ENCODE assay signal across 9 cellular contexts in genomic region chr1:226626577-226626956, GRCh38.
A peak's percentile ranks its signal among the peaks of the same experiment; 100 is the strongest.
DNase-seq lines count a peak whose midpoint lies in the region; ATAC-seq, FAIRE-seq and TF ChIP-seq lines count a peak whose summit lies in the region.
"Had no signal": no experiment of that assay in that cellular context is flagged by ENCODE, and none has a peak within 500 bp of the region (broad histone marks: within the 10 kb centered on the region; RNA-seq: fewer than 3 reads in every experiment).

No MANE protein-coding gene starts in this region.

- no peak overlapping the region for H2BK20ac ChIP-seq in H1 (ENCODE audit: low read length)

- H3K23ac ChIP-seq in H1 (ENCODE audit: insufficient read length) = no peak overlapping the region

- no peak overlapping the region for H3K4me3 ChIP-seq in H1 (ENCODE audit: extremely low read depth in 1 of 4, insufficient read depth in 2 of 4, low read depth in 3 of 4, low read length in 4 of 4)
- H3K4me3 ChIP-seq: skin epidermis had no signal

- H3K23me2 ChIP-seq in H1 (ENCODE audit: low read depth, low read length) = no peaks in the 10 kb centered on the region

- no peak overlapping the region for H4K8ac ChIP-seq in H1 (ENCODE audit: extremely low read depth, insufficient read depth, low read length)

- no peak overlapping the region for H3K56ac ChIP-seq in H1 (replicated peaks; ENCODE audit: insufficient read length, low read depth, low read length)

- peaks cover 0 to 10% (median 10%) of the 10 kb centered on the region in 4 experiments; a peak in 6 of 7 replicates for H3K27me3 ChIP-seq in H1 (replicated peaks in 1 of 4; ENCODE audit: control insufficient read depth in 3 of 4, extremely low read depth in 1 of 4, insufficient read depth in 3 of 4, low read length in 3 of 4)

- H2BK15ac ChIP-seq in H1 (ENCODE audit: low read length) = no peak overlapping the region

- TF ChIP-seq CTCF in H1 (IDR thresholded peaks at IDR 0.05; ENCODE audit: control extremely low read depth in 1 of 3, insufficient read depth in 1 of 3, low read depth in 1 of 3, low read length in 3 of 3) = peak; percentile 86 to 94 (median 88)

- CTCF ChIA-PET in H1 (lab: Charles Lee; ENCODE audit: partially characterized antibody) = interaction anchor here (0.6 to 14.1 kb wide), 48 partner anchors 9 to 660 kb away, joined by 3 to 184 read pairs (median 4); no protein-coding TSS in a partner anchor

- no peak overlapping the region for H3K14ac ChIP-seq in H1 (ENCODE audit: insufficient read length)

- no peak for TF ChIP-seq EP300 in H1 (IDR thresholded peaks at IDR 0.05; ENCODE audit: borderline replicate concordance in 1 of 2, low read depth in 2 of 2, low read length in 2 of 2)

- FAIRE-seq in H1 (lab: Jason Lieb, UNC) = peak; percentile 68

- no peak overlapping the region for H3K27ac ChIP-seq in H1 (ENCODE audit: low read depth, low read length)
- H3K27ac ChIP-seq: skin epidermis had no signal

- no peaks in the 10 kb centered on the region for H3K36me3 ChIP-seq in H1 (ENCODE audit: control insufficient read depth in 2 of 4, insufficient read depth in 4 of 4, low read length in 3 of 4)

- H3K79me2 ChIP-seq in H1 (ENCODE audit: control insufficient read depth in 1 of 2, insufficient read depth in 2 of 2, low read length in 2 of 2) = no peaks in the 10 kb centered on the region

- H3K9ac ChIP-seq in H1 (replicated peaks in 1 of 4; ENCODE audit: extremely low read depth in 1 of 4, low read depth in 3 of 4, low read length in 3 of 4) = no peak overlapping the region

- H3K4me2 ChIP-seq in H1 (ENCODE audit: insufficient read depth in 1 of 2, low read depth in 2 of 2, low read length in 2 of 2) = no peak overlapping the region

- no peak overlapping the region for H2BK5ac ChIP-seq in H1 (ENCODE audit: low read depth, low read length)

- POLR2A ChIA-PET in H1 (lab: Charles Lee; ENCODE audit: partially characterized antibody) = interaction anchor here (1.3 kb wide), 1 partner anchor 18 kb away, joined by 3 read pairs; no protein-coding TSS in a partner anchor

- H2BK120ac ChIP-seq in H1 (replicated peaks; ENCODE audit: low read depth, low read length) = no peak overlapping the region

- peak; percentile 81 to 85 for TF ChIP-seq RAD21 in H1 (IDR thresholded peaks at IDR 0.05 in 1 of 2, conservative IDR thresholded peaks at IDR 0.05 in 1 of 2; ENCODE audit: low read depth in 2 of 2, low read length in 2 of 2)

- H3K79me1 ChIP-seq in H1 (ENCODE audit: low read depth, low read length) = no peaks in the 10 kb centered on the region

- H2AFZ ChIP-seq in H1 (ENCODE audit: low read length) = no peak overlapping the region

- 0 out of 4 replicates have a peak, but pooled peaks cover 0 to 4% of the 10 kb centered on the region in 2 experiments for H3K9me3 ChIP-seq in H1 (ENCODE audit: insufficient read depth in 2 of 2, low read depth in 1 of 2, low read length in 1 of 2)

- 13% methylated on average over 11 of the region's 11 CpGs; no CpG with 5 or more reads in 1 of the 2 experiments for WGBS in H1 (ENCODE audit: extremely low coverage in 1 of 2, insufficient coverage in 1 of 2, insufficient read length in 1 of 2, insufficient replicate concordance in 2 of 2, low coverage in 1 of 2, low lambda C conversion rate in 2 of 2, missing lambda C conversion rate in 1 of 2), 2 experiments

- no peak overlapping the region for H4K5ac ChIP-seq in H1 (ENCODE audit: insufficient read length, low read depth, low read length)

- no peak overlapping the region for H4K91ac ChIP-seq in H1 (replicated peaks; ENCODE audit: insufficient read length, low read length)

- no peak overlapping the region for H3K4ac ChIP-seq in H1 (replicated peaks; ENCODE audit: insufficient read length, low read depth, low read length)

- H4K20me1 ChIP-seq in H1 (replicated peaks in 1 of 2; ENCODE audit: control insufficient read depth in 1 of 2, insufficient read depth in 2 of 2, low read length in 2 of 2) = no peaks in the 10 kb centered on the region

- H3K4me1 ChIP-seq in H1 (replicated peaks in 1 of 4; ENCODE audit: control insufficient read depth in 3 of 4, insufficient read depth in 4 of 4, low read length in 3 of 4) = no peaks in the 10 kb centered on the region

- DNase-seq in DMS79 treated with DMSO at 0.1 percent for 48 hours (lab: John Stamatoyannopoulos, UW) (peak; percentile 16), DMS79 (lab: John Stamatoyannopoulos, UW) (no peak), NOMO-1 (lab: John Stamatoyannopoulos, UW; ENCODE audit: unreplicated experiment in 2 of 2) (peak; percentile 54 to 73), H1 (ENCODE audit: low read depth in 1 of 2, low spot score in 2 of 2) (peak; percentile 56 to 91), middle frontal gyrus (ENCODE audit: extremely low spot score, low spot score) (peak; percentile 63)
- DNase-seq in activated CD8-positive, alpha-beta memory T cell treated with anti-CD3 and anti-CD28 coated beads for 48 hours (ENCODE audit: low read depth in 2 of 3, low spot score in 2 of 3) = peak; percentile 57 to 66 (median 60)
- peak; percentile 89 for DNase-seq in stimulated activated CD8-positive, alpha-beta memory T cell treated with anti-CD3 and anti-CD28 coated beads, Interleukin-4, amount 100 ng/mL, for 48 hours

- H3K18ac ChIP-seq in H1 (ENCODE audit: extremely low read depth, low read length) = no peak overlapping the region

- no peak for TF ChIP-seq POLR2A in H1 (IDR thresholded peaks at IDR 0.05; ENCODE audit: control extremely low read depth in 1 of 2, low read depth in 2 of 2, low read length in 2 of 2)

- peak; percentile 77 for ATAC-seq in HG02759 (IDR thresholded peaks at IDR 0.05; ENCODE audit: unreplicated experiment)

- no peak overlapping the region for H2AK5ac ChIP-seq in H1 (ENCODE audit: low read depth, low read length)

- H2BK12ac ChIP-seq in H1 (ENCODE audit: low read depth, low read length) = no peak overlapping the region

TF ChIP-seq in H1, 55 proteins besides CTCF, POLR2A, EP300 and RAD21:
- TF ChIP-seq TAF1 (IDR thresholded peaks at IDR 0.05; ENCODE audit: low read depth, low read length) = no peak
- TF ChIP-seq BCL11A (IDR thresholded peaks at IDR 0.05; ENCODE audit: low read depth in 2 of 2, low read length in 2 of 2) = no peak
- peak; percentile 49; the same call in 1 of the 2 replicates for TF ChIP-seq ATF3 (IDR thresholded peaks at IDR 0.05; ENCODE audit: insufficient read depth, low read depth, low read length)
- peak; percentile 35; the same call in 1 of the 2 replicates for TF ChIP-seq YY1 (IDR thresholded peaks at IDR 0.05; ENCODE audit: low read depth, low read length)
- no peak for TF ChIP-seq CEBPB (IDR thresholded peaks at IDR 0.05; ENCODE audit: low read depth, low read length)
- TF ChIP-seq JUND (IDR thresholded peaks at IDR 0.05; ENCODE audit: low read length) = no peak
- no peak; a peak in 1 of 4 replicates for TF ChIP-seq SIN3A (conservative IDR thresholded peaks at IDR 0.05 in 1 of 2, IDR thresholded peaks at IDR 0.05 in 1 of 2; ENCODE audit: low read depth in 1 of 2, low read length in 2 of 2)
- no peak for TF ChIP-seq TBP (IDR thresholded peaks at IDR 0.05; ENCODE audit: low read depth, low read length)
- TF ChIP-seq SAP30 (IDR thresholded peaks at IDR 0.05; ENCODE audit: insufficient read depth, insufficient replicate concordance, low read length) = no peak
- peak; percentile 98 for TF ChIP-seq E2F6 (IDR thresholded peaks at IDR 0.05)
- peak; percentile 92 for TF ChIP-seq MAX (IDR thresholded peaks at IDR 0.05)
- 0 out of 2 replicates have a peak, but pooled peaks have one; percentile 2 for TF ChIP-seq TEAD4 (IDR thresholded peaks at IDR 0.05; ENCODE audit: low read depth, low read length)
- no peak for TF ChIP-seq PHF8 (conservative IDR thresholded peaks at IDR 0.05; ENCODE audit: low read depth, low read length)
